Comparison of ENCODE assay signal across 10 cellular contexts in the genomic region with DNA sequence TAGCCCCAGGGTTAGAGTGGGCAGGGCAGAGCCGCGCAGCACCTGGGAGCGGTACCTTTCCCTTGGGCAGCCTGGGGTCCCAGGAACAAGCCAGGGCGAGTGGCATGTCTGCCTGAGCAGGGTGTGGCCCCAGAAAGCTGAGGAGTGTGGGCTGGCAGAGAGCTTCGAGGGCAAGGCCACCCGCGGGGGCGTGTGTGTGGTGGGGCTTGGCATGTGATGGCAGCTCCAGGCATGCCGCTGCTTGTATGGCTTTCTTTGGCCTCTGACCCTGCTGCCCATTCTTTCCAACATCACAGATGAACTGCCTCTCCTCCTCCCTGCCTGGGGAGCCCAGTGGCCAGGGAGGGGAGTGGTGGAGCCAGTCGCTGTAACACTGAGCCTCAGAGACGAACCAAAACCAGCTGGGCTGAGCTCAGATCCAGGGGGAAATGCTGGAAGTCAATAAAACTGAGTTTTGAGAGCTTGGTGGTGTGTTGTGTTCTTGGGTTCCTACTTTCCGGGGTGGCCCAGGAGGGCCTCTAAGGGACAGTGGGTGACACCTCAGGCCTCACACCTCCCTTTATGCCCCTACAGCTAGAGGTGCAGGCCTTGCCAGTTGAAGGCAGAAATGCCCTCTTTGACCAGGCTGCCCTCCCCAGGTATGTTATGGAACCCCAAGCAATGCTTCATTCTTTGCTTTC. TPM values are rescaled to one million over a fixed set of nuclear protein-coding genes. Genes with fewer than 3 reads are reported as not detected.
A peak's percentile ranks its signal among the peaks of the same experiment; 100 is the strongest.
DNase-seq lines count a peak whose midpoint lies in the region; ATAC-seq and TF ChIP-seq lines count a peak whose summit lies in the region.
"Had no signal": no experiment of that assay in that cellular context is flagged by ENCODE, and none has a peak within 500 bp of the region (broad histone marks: within the 10 kb centered on the region; RNA-seq: fewer than 3 reads in every experiment).

No MANE protein-coding gene starts in this region.

- H3K56ac ChIP-seq in IMR-90 (ENCODE audit: extremely low read depth, insufficient read depth, low read length) = no peak overlapping the region

- 0 out of 2 replicates have a peak overlapping the region, but pooled peaks have one; percentile 13 for H3K4ac ChIP-seq in IMR-90 (ENCODE audit: low read depth, low read length)

- peak; percentile 13 for ATAC-seq in IMR-90 (ENCODE audit: low read depth)
- no peak for ATAC-seq in GM18517 (IDR thresholded peaks at IDR 0.05; ENCODE audit: unreplicated experiment)
- ATAC-seq in HG02840 (IDR thresholded peaks at IDR 0.05; ENCODE audit: low FRiP score, unreplicated experiment) = no peak

- peaks cover 62% of the 10 kb centered on the region for H3K4me1 ChIP-seq in BLaER1
- peaks cover 14% of the 10 kb centered on the region for H3K4me1 ChIP-seq in IMR-90 (ENCODE audit: control insufficient read depth, insufficient read depth, low read length)
- no peaks in the 10 kb centered on the region for H3K4me1 ChIP-seq in endodermal cell (ENCODE audit: control insufficient read depth, insufficient read depth, low read length)

- peak overlapping the region; percentile 87 for H2AK9ac ChIP-seq in IMR-90 (replicated peaks; ENCODE audit: low read depth, low read length, poor library complexity)

- H2AFZ ChIP-seq in IMR-90 (replicated peaks; ENCODE audit: low read length, poor library complexity) = peak overlapping the region; percentile 53

- H3K27ac ChIP-seq in BLaER1 = no peak overlapping the region
- H3K27ac ChIP-seq in IMR-90 (ENCODE audit: insufficient read depth, low read length) = 0 out of 2 replicates have a peak overlapping the region, but pooled peaks have one; percentile 4
- H3K27ac ChIP-seq in endodermal cell (ENCODE audit: low read depth, low read length) = no peak overlapping the region

- peaks cover 11% of the 10 kb centered on the region; the same call in 1 of the 2 replicates for H3K9me1 ChIP-seq in IMR-90 (ENCODE audit: insufficient read depth, low read length)

- in situ Hi-C loops in IMR-90 (cut with MboI; ENCODE audit: low sequenced_read_pairs) (no loop called here), KBM-7 (cut with MboI; ENCODE audit: low pct_unique_long_range_greater_than_20kb, low sequenced_read_pairs) (no loop called here)

- no peak for TF ChIP-seq RAD21 in IMR-90 (IDR thresholded peaks at IDR 0.05; ENCODE audit: low read length)

- peak overlapping the region; percentile 54; the same call in 1 of the 2 replicates for H2BK120ac ChIP-seq in IMR-90 (ENCODE audit: low read depth, low read length)

- no peak overlapping the region for H3K14ac ChIP-seq in IMR-90 (replicated peaks; ENCODE audit: low read depth, low read length)

- H3K27me3 ChIP-seq in BLaER1 (no peaks in the 10 kb centered on the region), IMR-90 (ENCODE audit: control insufficient read depth, insufficient read depth, low read length) (no peaks in the 10 kb centered on the region), endodermal cell (ENCODE audit: control insufficient read depth, insufficient read depth, low read length, poor library complexity, severe bottlenecking) (no peaks in the 10 kb centered on the region)

- DNase-seq in IMR-90 (no peak), endodermal cell (no peak), occipital lobe (lab: John Stamatoyannopoulos, UW) (peak; percentile 27), KBM-7 (no peak), NCI-H2081 (lab: John Stamatoyannopoulos, UW) (no peak)
- DNase-seq: COR-L47 had no signal

- H3K9me3 ChIP-seq in BLaER1 (no peaks in the 10 kb centered on the region), IMR-90 (ENCODE audit: control insufficient read depth, insufficient read depth, low read length) (no peaks in the 10 kb centered on the region), endodermal cell (ENCODE audit: control insufficient read depth, low read length) (no peaks in the 10 kb centered on the region)

- intact Hi-C loops in IMR-90 (cut with micrococcal nuclease) = no loop called here

- TF ChIP-seq CTCF in IMR-90 (conservative IDR thresholded peaks at IDR 0.05; ENCODE audit: low read depth, low read length) (no peak), endodermal cell (conservative IDR thresholded peaks at IDR 0.05) (no peak)

- CTCF ChIA-PET in IMR-90 (lab: Yijun Ruan, JAX) = interaction anchor here (0.6 to 1.0 kb wide), 2 partner anchors 9 to 386 kb away, joined by 3 to 7 read pairs; no protein-coding TSS in a partner anchor

- peaks cover 18% of the 10 kb centered on the region for H3K36me3 Mint-ChIP-seq in endodermal cell (ENCODE audit: low read depth)

- no peak overlapping the region for H4K91ac ChIP-seq in IMR-90 (ENCODE audit: insufficient read depth, low read depth, low read length)

- H3K36me3 ChIP-seq in BLaER1 = peaks cover 9% of the 10 kb centered on the region; the same call in 1 of the 2 replicates
- H3K36me3 ChIP-seq in IMR-90 (ENCODE audit: control insufficient read depth, insufficient read depth, low read length) = peaks cover 47% of the 10 kb centered on the region
- H3K36me3 ChIP-seq in endodermal cell (ENCODE audit: control insufficient read depth, insufficient read depth, low read length) = peaks cover 30% of the 10 kb centered on the region

- no peak overlapping the region; the same call in 1 of the 2 replicates for H2AK5ac ChIP-seq in IMR-90 (ENCODE audit: low read depth, low read length)

- H4K20me1 ChIP-seq in BLaER1 (peaks cover 28% of the 10 kb centered on the region; the same call in 1 of the 2 replicates), IMR-90 (ENCODE audit: insufficient read depth, low read length) (peaks cover 10% of the 10 kb centered on the region; the same call in 1 of the 2 replicates)

- peaks cover 0 to 9% of the 10 kb centered on the region in 2 experiments for H3K79me1 ChIP-seq in IMR-90 (ENCODE audit: low read depth in 1 of 2, low read length in 2 of 2)

- H3K4me1 Mint-ChIP-seq in endodermal cell = peaks cover 3% of the 10 kb centered on the region

- WGBS in IMR-90 (ENCODE audit: extremely low coverage in 2 of 2, insufficient read length in 1 of 2), 2 experiments = 90% methylated on average over 4 of the region's 12 CpGs; no CpG with 5 or more reads in 1 of the 2 experiments
- 83 to 96% methylated on average over 1 to 12 of the region's 12 CpGs for WGBS in endodermal cell (ENCODE audit: insufficient coverage in 1 of 2, insufficient read length in 1 of 2), 2 experiments

- no peak overlapping the region for H3K4me3 Mint-ChIP-seq in endodermal cell

- peak overlapping the region; percentile 7 for H2BK5ac ChIP-seq in IMR-90 (ENCODE audit: low read depth, low read length, poor library complexity, severe bottlenecking)

- H3K4me3 ChIP-seq in BLaER1 (no peak overlapping the region), IMR-90 (ENCODE audit: insufficient read depth, low read depth, low read length) (no peak overlapping the region), endodermal cell (ENCODE audit: low read length) (no peak overlapping the region)

- peak overlapping the region in 1 of 2 experiments; percentile 71; a peak in 2 of 4 replicates for H4K8ac ChIP-seq in IMR-90 (ENCODE audit: low read depth in 2 of 2, low read length in 2 of 2)

- no peak overlapping the region for H2BK15ac ChIP-seq in IMR-90 (ENCODE audit: low read depth, low read length)

- POLR2A ChIA-PET in IMR-90 (lab: Charles Lee; ENCODE audit: unreplicated experiment) = no interaction called here

- H3K9ac ChIP-seq in BLaER1 = no peak overlapping the region
- H3K9ac ChIP-seq in IMR-90 (ENCODE audit: low read depth, low read length) = no peak overlapping the region
- H3K9ac ChIP-seq in endodermal cell (ENCODE audit: extremely low read depth, low read length, poor library complexity, severe bottlenecking) = no peak overlapping the region

- TF ChIP-seq POLR2A in IMR-90 (IDR thresholded peaks at IDR 0.05; ENCODE audit: low read depth, low read length) = no peak

- dilution Hi-C loops in IMR-90 (cut with HindIII; ENCODE audit: low sequenced_read_pairs, unreplicated experiment) = no loop called here

- H4K5ac ChIP-seq in IMR-90 (ENCODE audit: low read depth, low read length) = no peak overlapping the region

- H3K9me3 Mint-ChIP-seq in endodermal cell = no peaks in the 10 kb centered on the region

- BruUV-seq in IMR-90 (replicated peaks; lab: Mats Ljungman, UMichigan) = no TSS peak

- H3K23ac ChIP-seq in IMR-90 (ENCODE audit: low read depth, low read length) = no peak overlapping the region

- peak overlapping the region; percentile 70 for H3K27ac Mint-ChIP-seq in endodermal cell

- no peak overlapping the region for H3K18ac ChIP-seq in IMR-90 (ENCODE audit: low read depth, low read length)

- H2BK20ac ChIP-seq in IMR-90 (ENCODE audit: low read depth, low read length) = no peak overlapping the region

- H3K27me3 Mint-ChIP-seq in endodermal cell (ENCODE audit: insufficient read depth) = peaks cover 13% of the 10 kb centered on the region

- H3K4me2 ChIP-seq in BLaER1 = peak overlapping the region; percentile 42; the same call in 1 of the 2 replicates
- H3K4me2 ChIP-seq in IMR-90 (ENCODE audit: low read depth, low read length) = no peak overlapping the region

RNA-seq across cellular contexts. Expression of a gene that starts 7.4 kb away (rescaled TPM):
- total RNA-seq in IMR-90 (2012; rRNA removed) (30.6 and 43.0 TPM in 2 replicates), endodermal cell (10 to 100 TPM; 61.9 to 80.9 TPM), occipital lobe (73.2 TPM)
- polyA plus RNA-seq in IMR-90 (2012; rRNA removed) = 45.8 and 50.7 TPM in 2 replicates
- polyA plus RNA-seq in IMR-90 (2012; cell fraction: cytosol; rRNA removed) = 48.2 and 52.0 TPM in 2 replicates
- 150 and 169 TPM in 2 replicates for polyA plus RNA-seq in IMR-90 (2012; cell fraction: nucleus; rRNA removed; ENCODE audit: low replicate concordance)
- polyA plus RNA-seq in endodermal cell (2013, experiment 1 of 2) = 49.6 TPM
- 53.0 TPM for polyA plus RNA-seq in endodermal cell (2013, experiment 2 of 2)

RNA-seq across cellular contexts. Expression of a gene that starts 22.6 kb away (rescaled TPM):
- 4.4 and 5.2 TPM in 2 replicates for total RNA-seq in IMR-90 (2012; rRNA removed)
- 21.4 and 22.0 TPM in 2 replicates for polyA plus RNA-seq in IMR-90 (2012; rRNA removed)
- polyA plus RNA-seq in IMR-90 (2012; cell fraction: cytosol; rRNA removed) = 16.3 and 28.2 TPM in 2 replicates
- 20.4 and 43.0 TPM in 2 replicates for polyA plus RNA-seq in IMR-90 (2012; cell fraction: nucleus; rRNA removed; ENCODE audit: low replicate concordance)
- 1 to 10 TPM in 1 of 2 donors, under 1 TPM in 1; 0.44 to 1.1 TPM for total RNA-seq in endodermal cell
- 6.5 TPM for polyA plus RNA-seq in endodermal cell (2013, experiment 1 of 2)
- 4.9 TPM for polyA plus RNA-seq in endodermal cell (2013, experiment 2 of 2)
- total RNA-seq in occipital lobe = 32.6 TPM

RNA-seq across cellular contexts. Expression of a gene that starts 32.9 kb away (rescaled TPM):
- total RNA-seq in IMR-90 (2012; rRNA removed) (21.9 and 26.1 TPM in 2 replicates), endodermal cell (1 to 10 TPM; 4.0 to 9.5 TPM), occipital lobe (2.7 TPM)
- 30.3 and 35.6 TPM in 2 replicates for polyA plus RNA-seq in IMR-90 (2012; rRNA removed)
- polyA plus RNA-seq in IMR-90 (2012; cell fraction: cytosol; rRNA removed) = 19.5 and 39.0 TPM in 2 replicates
- polyA plus RNA-seq in IMR-90 (2012; cell fraction: nucleus; rRNA removed; ENCODE audit: low replicate concordance) = 46.8 and 128 TPM in 2 replicates
- 3.3 TPM for polyA plus RNA-seq in endodermal cell (2013, experiment 1 of 2)
- 2.3 TPM for polyA plus RNA-seq in endodermal cell (2013, experiment 2 of 2)
- polyA plus RNA-seq: neural cell had no signal

RNA-seq across cellular contexts. Expression of a gene that starts 33.5 kb away (rescaled TPM):
- total RNA-seq in IMR-90 (2012; rRNA removed) = not detected in 2 replicates
- not detected in 2 replicates for polyA plus RNA-seq in IMR-90 (2012; rRNA removed)
- polyA plus RNA-seq in IMR-90 (2012; cell fraction: cytosol; rRNA removed) = not detected in 2 replicates
- 0.05 TPM in 1 of 2 replicates, not detected in the other for polyA plus RNA-seq in IMR-90 (2012; cell fraction: nucleus; rRNA removed; ENCODE audit: low replicate concordance)
- not detected for total RNA-seq in endodermal cell
- not detected for polyA plus RNA-seq in endodermal cell (2013, experiment 1 of 2)
- not detected for polyA plus RNA-seq in endodermal cell (2013, experiment 2 of 2)
- not detected for total RNA-seq in occipital lobe
- polyA plus RNA-seq: neural cell had no signal

RNA-seq across cellular contexts. Expression of a gene that starts 41.3 kb away (rescaled TPM):
- 35.0 and 44.4 TPM in 2 replicates for total RNA-seq in IMR-90 (2012; rRNA removed)
- 40.3 and 50.1 TPM in 2 replicates for polyA plus RNA-seq in IMR-90 (2012; rRNA removed)
- 45.9 and 72.9 TPM in 2 replicates for polyA plus RNA-seq in IMR-90 (2012; cell fraction: cytosol; rRNA removed)
- polyA plus RNA-seq in IMR-90 (2012; cell fraction: nucleus; rRNA removed; ENCODE audit: low replicate concordance) = 49.3 and 58.9 TPM in 2 replicates
- total RNA-seq in endodermal cell = 10 to 100 TPM; 27.3 to 37.7 TPM
- polyA plus RNA-seq in endodermal cell (2013, experiment 1 of 2) = 34.0 TPM
- polyA plus RNA-seq in endodermal cell (2013, experiment 2 of 2) = 32.5 TPM
- total RNA-seq in occipital lobe = 15.4 TPM
